8 cellular contexts compared by ENCODE assay signal in the genomic region with DNA sequence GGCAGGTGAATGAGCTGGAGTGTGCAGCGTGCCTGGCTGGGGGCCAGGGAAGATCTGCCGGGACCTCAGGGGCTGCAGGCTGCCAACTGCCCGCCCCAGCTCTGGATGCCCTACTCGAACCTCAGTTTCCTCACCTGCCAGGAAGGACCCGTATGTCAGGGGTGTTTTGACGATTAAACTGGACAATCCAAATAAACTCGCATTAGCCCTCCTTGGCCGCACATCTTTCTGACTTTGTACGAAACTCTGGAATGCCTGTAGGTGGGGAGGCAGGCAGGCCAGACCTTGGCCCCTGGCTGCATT. TPM values are rescaled to one million over a fixed set of nuclear protein-coding genes. Genes with fewer than 3 reads are reported as not detected.
DNase-seq lines count a peak whose midpoint lies in the region; ATAC-seq and TF ChIP-seq lines count a peak whose summit lies in the region.

No MANE protein-coding gene starts in this region.

- peak overlapping the region; percentile 65 for H3K4me3 Mint-ChIP-seq in activated naive CD8-positive, alpha-beta T cell
- H3K4me3 Mint-ChIP-seq in activated naive CD8-positive, alpha-beta T cell treated with anti-CD3 and anti-CD28 coated beads, Interleukin-2, amount 50 U/mL, for 24 hours, result no peak overlapping the region

- peak overlapping the region; percentile 84 for H3K4me3 ChIP-seq in coronary artery
- H3K4me3 ChIP-seq in muscle layer of colon (ENCODE audit: low read depth in 1 of 2, low read length in 2 of 2), result peak overlapping the region; percentile 63 to 71
- H3K4me3 ChIP-seq in upper lobe of left lung, result peak overlapping the region; percentile 33 to 91 (median 78)

- H3K4me1 ChIP-seq in muscle layer of colon (ENCODE audit: insufficient read depth, low read length) (peaks cover 5% of the 10 kb centered on the region), upper lobe of left lung (peaks cover 8 to 27% (median 16%) of the 10 kb centered on the region in 4 donors)

- TF ChIP-seq CTCF in coronary artery (IDR thresholded peaks at IDR 0.05) (no peak), upper lobe of left lung (IDR thresholded peaks at IDR 0.05) (no peak)

- WGBS in upper lobe of left lung, 2 donors, result 47 to 52% methylated on average over 8 to 9 of the region's 9 CpGs

- peaks cover under 1% of the 10 kb centered on the region for H3K36me3 Mint-ChIP-seq in activated naive CD8-positive, alpha-beta T cell
- no peaks in the 10 kb centered on the region for H3K36me3 Mint-ChIP-seq in activated naive CD8-positive, alpha-beta T cell treated with anti-CD3 and anti-CD28 coated beads, Interleukin-2, amount 50 U/mL, for 24 hours (ENCODE audit: low read depth)

- H3K27ac Mint-ChIP-seq in activated naive CD8-positive, alpha-beta T cell, result no peak overlapping the region
- H3K27ac Mint-ChIP-seq in activated naive CD8-positive, alpha-beta T cell treated with anti-CD3 and anti-CD28 coated beads, Interleukin-2, amount 50 U/mL, for 24 hours, result no peak overlapping the region

- peaks cover 12% of the 10 kb centered on the region for H3K4me1 Mint-ChIP-seq in activated naive CD8-positive, alpha-beta T cell (ENCODE audit: low read depth)
- peaks cover 10% of the 10 kb centered on the region for H3K4me1 Mint-ChIP-seq in activated naive CD8-positive, alpha-beta T cell treated with anti-CD3 and anti-CD28 coated beads, Interleukin-2, amount 50 U/mL, for 24 hours

- H3K9me3 Mint-ChIP-seq in activated naive CD8-positive, alpha-beta T cell (ENCODE audit: low read depth), result no peaks in the 10 kb centered on the region
- peaks cover 4% of the 10 kb centered on the region for H3K9me3 Mint-ChIP-seq in activated naive CD8-positive, alpha-beta T cell treated with anti-CD3 and anti-CD28 coated beads, Interleukin-2, amount 50 U/mL, for 24 hours

- no peaks in the 10 kb centered on the region for H3K36me3 ChIP-seq in muscle layer of colon (ENCODE audit: insufficient read depth, low read length)
- no peaks in the 10 kb centered on the region for H3K36me3 ChIP-seq in upper lobe of left lung

- no peak overlapping the region for H3K9ac ChIP-seq in muscle layer of colon (ENCODE audit: low read length)

- H3K9me3 ChIP-seq in muscle layer of colon (ENCODE audit: low read length) (no peaks in the 10 kb centered on the region), upper lobe of left lung (no peaks in the 10 kb centered on the region)

- peaks cover 13% of the 10 kb centered on the region for H3K27me3 Mint-ChIP-seq in activated naive CD8-positive, alpha-beta T cell
- peaks cover 43% of the 10 kb centered on the region for H3K27me3 Mint-ChIP-seq in activated naive CD8-positive, alpha-beta T cell treated with anti-CD3 and anti-CD28 coated beads, Interleukin-2, amount 50 U/mL, for 24 hours

- no peak for TF ChIP-seq EP300 in upper lobe of left lung (IDR thresholded peaks at IDR 0.05)

- H3K27ac ChIP-seq in coronary artery (peak overlapping the region in 1 of 2 donors; percentile 87), muscle layer of colon (ENCODE audit: low read depth, low read length) (no peak overlapping the region), upper lobe of left lung (peak overlapping the region; percentile 70 to 86 (median 82))

- ATAC-seq in activated naive CD8-positive, alpha-beta T cell treated with anti-CD3 and anti-CD28 coated beads, Interleukin-2, amount 50 U/mL, for 24 hours, result no peak
- ATAC-seq in upper lobe of left lung (ENCODE audit: low FRiP score in 2 of 2) (peak in 1 of 2 donors; percentile 6), GM18909 (IDR thresholded peaks at IDR 0.05; ENCODE audit: poor library complexity, unreplicated experiment) (no peak), HG03159 (IDR thresholded peaks at IDR 0.05; ENCODE audit: unreplicated experiment) (no peak)

- H3K27me3 ChIP-seq in muscle layer of colon (ENCODE audit: control insufficient read depth in 1 of 2, insufficient read depth in 2 of 2, low read length in 2 of 2) (no peaks in the 10 kb centered on the region), upper lobe of left lung (no peaks in the 10 kb centered on the region)

- DNase-seq in activated naive CD8-positive, alpha-beta T cell treated with anti-CD3 and anti-CD28 coated beads, Interleukin-2, amount 50 U/mL, for 24 hours, result no peak
- DNase-seq in coronary artery (ENCODE audit: low spot score), result no peak
- no peak for DNase-seq in upper lobe of left lung
- DNase-seq in stimulated activated CD4-positive, alpha-beta T cell treated with anti-CD3 and anti-CD28 coated beads, Interleukin-4, amount 100 ng/mL, for 24 hours, result no peak

- TF ChIP-seq POLR2A in upper lobe of left lung (IDR thresholded peaks at IDR 0.05), result no peak

RNA-seq across cellular contexts. Expression of gene ZNF669, which starts 8.3 kb away (rescaled TPM):
- total RNA-seq in upper lobe of left lung, result 10 to 100 TPM in 1 of 6 donors, 1 to 10 TPM in 5; 2.3 to 11.5 (median 6.9) TPM

RNA-seq across cellular contexts. Expression of gene ZNF670, which starts 33.8 kb away (rescaled TPM):
- total RNA-seq in upper lobe of left lung, result 1 to 10 TPM in 5 of 6 donors, under 1 TPM in 1; 0.67 to 4.7 (median 2.3) TPM

RNA-seq across cellular contexts. Expression of gene ZNF124, which starts 59.4 kb away (rescaled TPM):
- 10 to 100 TPM in 5 of 6 donors, 1 to 10 TPM in 1; 8.7 to 34.6 (median 27.6) TPM for total RNA-seq in upper lobe of left lung
